In the genomic region with DNA sequence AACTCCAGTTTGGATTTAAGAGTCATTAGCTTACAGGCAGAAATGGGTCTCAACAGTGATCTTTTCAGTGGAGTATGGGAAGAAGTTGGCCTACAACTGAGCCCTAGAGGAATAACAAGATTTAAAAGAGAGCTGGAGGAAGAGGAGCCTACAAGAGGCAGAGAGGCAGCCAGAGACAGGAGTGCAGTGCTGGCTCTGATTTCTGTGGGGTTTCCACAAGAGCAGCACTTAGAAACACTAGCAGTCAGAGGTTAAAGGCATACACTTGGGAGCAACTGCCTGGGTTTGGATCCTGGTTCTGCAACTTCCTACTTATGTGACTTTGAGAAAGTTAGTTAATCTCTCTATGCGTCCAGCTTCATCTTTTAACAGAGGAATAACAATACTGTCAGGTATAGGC, we compare ENCODE assay signal across 18 cellular contexts. TPM values are rescaled to one million over a fixed set of nuclear protein-coding genes. Genes with fewer than 3 reads are reported as not detected.
DNase-seq lines count a peak whose midpoint lies in the region; ATAC-seq and TF ChIP-seq lines count a peak whose summit lies in the region.
"Had no signal": no experiment of that assay in that cellular context is flagged by ENCODE, and none has a peak within 500 bp of the region (broad histone marks: within the 10 kb centered on the region; RNA-seq: fewer than 3 reads in every experiment).

No MANE protein-coding gene starts in this region.

- H2AFZ ChIP-seq in OCI-LY7 (ENCODE audit: low read length) = no peak overlapping the region

- no peak overlapping the region for H3K4me3 Mint-ChIP-seq in endothelial cell (ENCODE audit: unreplicated experiment)
- H3K4me3 Mint-ChIP-seq in osteocyte (ENCODE audit: unreplicated experiment) = no peak overlapping the region
- H3K4me3 Mint-ChIP-seq in MCF 10A (ENCODE audit: unreplicated experiment) = no peak overlapping the region
- H3K4me3 Mint-ChIP-seq: CD4-positive, CD25-positive, alpha-beta regulatory T cell had no signal

- H3K27ac Mint-ChIP-seq in endothelial cell (ENCODE audit: unreplicated experiment) (peak overlapping the region; percentile 70), osteocyte (ENCODE audit: unreplicated experiment) (no peak overlapping the region), MCF 10A (ENCODE audit: low read depth, unreplicated experiment) (no peak overlapping the region)

- no peak for DNase-seq in A673 (ENCODE audit: low spot score)
- no peak for DNase-seq in OCI-LY7 (ENCODE audit: low spot score)
- DNase-seq in endothelial cell (ENCODE audit: low spot score) = no peak
- peak; percentile 51 for DNase-seq in osteocyte (ENCODE audit: extremely low spot score, unreplicated experiment)
- DNase-seq in MCF 10A (ENCODE audit: unreplicated experiment) = no peak
- DNase-seq in DMS79 (lab: John Stamatoyannopoulos, UW) = no peak
- DNase-seq: 8988T; ACHN; CD4-positive, CD25-positive, alpha-beta regulatory T cell; DMS79 treated with DMSO at 0.1 percent for 48 hours; EL; IMR-90 had no signal

- H3K4me2 ChIP-seq in OCI-LY7 (ENCODE audit: low read length) = no peak overlapping the region
- H3K4me2 ChIP-seq: BLaER1 treated with 17β-estradiol and CSF1 and Interleukin-3, amounts not matched to agents 10 nM and 100 nM had no signal

- no peaks in the 10 kb centered on the region for H3K9me3 ChIP-seq in A673 (ENCODE audit: low read depth, low read length, poor library complexity, severe bottlenecking)
- H3K9me3 ChIP-seq in OCI-LY7 (ENCODE audit: low read length) = no peaks in the 10 kb centered on the region
- H3K9me3 ChIP-seq: BLaER1 treated with 17β-estradiol and CSF1 and Interleukin-3, amounts not matched to agents 10 nM and 100 nM had no signal

- TF ChIP-seq CTCF in A673 (conservative IDR thresholded peaks at IDR 0.05; ENCODE audit: low read depth, low read length) (no peak), OCI-LY7 (conservative IDR thresholded peaks at IDR 0.05; ENCODE audit: low read length) (no peak), endothelial cell (IDR thresholded peaks at IDR 0.05; ENCODE audit: unreplicated experiment) (no peak), osteocyte (IDR thresholded peaks at IDR 0.05) (no peak), MCF 10A (IDR thresholded peaks at IDR 0.05; ENCODE audit: unreplicated experiment) (no peak)

- CTCF ChIA-PET in A673 (lab: Charles Lee) (no interaction called here), OCI-LY7 (lab: Charles Lee; ENCODE audit: unreplicated experiment) (no interaction called here), MCF 10A (lab: Yijun Ruan, JAX) (interaction anchor here (0.6 to 0.7 kb wide), 3 partner anchors 88 to 305 kb away, joined by 3 read pairs; a partner anchor contains a TSS)

- ATAC-seq in HG02798 (IDR thresholded peaks at IDR 0.05; ENCODE audit: poor library complexity, unreplicated experiment) (no peak), GM21825 (IDR thresholded peaks at IDR 0.05; ENCODE audit: unreplicated experiment) (no peak)
- ATAC-seq: HCT116 had no signal

- H3K4me1 ChIP-seq in A673 (ENCODE audit: insufficient read depth, low read length, poor library complexity, severe bottlenecking) (no peaks in the 10 kb centered on the region), OCI-LY7 (ENCODE audit: insufficient read depth, low read length, poor library complexity, severe bottlenecking) (peaks cover 36% of the 10 kb centered on the region)
- H3K4me1 ChIP-seq: BLaER1 treated with 17β-estradiol and CSF1 and Interleukin-3, amounts not matched to agents 10 nM and 100 nM had no signal

- no peaks in the 10 kb centered on the region for H3K27me3 ChIP-seq in A673 (replicated peaks; ENCODE audit: insufficient read depth, low read depth, low read length, poor library complexity)

- H3K4me1 Mint-ChIP-seq in endothelial cell (ENCODE audit: unreplicated experiment) (no peaks in the 10 kb centered on the region), osteocyte (ENCODE audit: unreplicated experiment) (no peaks in the 10 kb centered on the region), MCF 10A (ENCODE audit: insufficient read depth, unreplicated experiment) (no peaks in the 10 kb centered on the region)
- H3K4me1 Mint-ChIP-seq: CD4-positive, CD25-positive, alpha-beta regulatory T cell had no signal

- no peaks in the 10 kb centered on the region for H3K9me3 Mint-ChIP-seq in endothelial cell (ENCODE audit: unreplicated experiment)
- no peaks in the 10 kb centered on the region for H3K9me3 Mint-ChIP-seq in osteocyte (ENCODE audit: unreplicated experiment)
- H3K9me3 Mint-ChIP-seq in MCF 10A (ENCODE audit: unreplicated experiment) = no peaks in the 10 kb centered on the region
- H3K9me3 Mint-ChIP-seq: CD4-positive, CD25-positive, alpha-beta regulatory T cell had no signal

- H3K79me2 ChIP-seq in OCI-LY7 (ENCODE audit: insufficient read depth, low read depth, low read length) = no peaks in the 10 kb centered on the region

- H3K36me3 Mint-ChIP-seq in endothelial cell (ENCODE audit: low read depth, unreplicated experiment) (peaks cover 44% of the 10 kb centered on the region), osteocyte (ENCODE audit: unreplicated experiment) (peaks cover 29% of the 10 kb centered on the region), MCF 10A (ENCODE audit: insufficient read depth, unreplicated experiment) (peaks cover 39% of the 10 kb centered on the region)
- H3K36me3 Mint-ChIP-seq: CD4-positive, CD25-positive, alpha-beta regulatory T cell had no signal

- H3K4me3 ChIP-seq in A673 (ENCODE audit: low read depth, low read length, poor library complexity, severe bottlenecking) (no peak overlapping the region), OCI-LY7 (ENCODE audit: low read depth, low read length, poor library complexity, severe bottlenecking) (no peak overlapping the region)
- H3K4me3 ChIP-seq: BLaER1 treated with 17β-estradiol and CSF1 and Interleukin-3, amounts not matched to agents 10 nM and 100 nM had no signal

- POLR2A ChIA-PET in A673 (lab: Charles Lee; ENCODE audit: low non-redundant PET) (no interaction called here), OCI-LY7 (lab: Charles Lee) (interaction anchor here (0.6 to 0.7 kb wide), 2 partner anchors 117 to 180 kb away, joined by 4 to 5 read pairs; no protein-coding TSS in a partner anchor), MCF 10A (lab: Yijun Ruan, JAX) (no interaction called here)

- BruUV-seq in A673 (replicated peaks; lab: Mats Ljungman, UMichigan) (no TSS peak), OCI-LY7 (replicated peaks; lab: Mats Ljungman, UMichigan) (no TSS peak), MCF 10A (replicated peaks; lab: Mats Ljungman, UMichigan) (no TSS peak)

- peaks cover 13% of the 10 kb centered on the region for H3K27me3 Mint-ChIP-seq in endothelial cell (ENCODE audit: unreplicated experiment)
- H3K27me3 Mint-ChIP-seq in osteocyte (ENCODE audit: unreplicated experiment) = peaks cover 3% of the 10 kb centered on the region
- H3K27me3 Mint-ChIP-seq in MCF 10A (ENCODE audit: insufficient read depth, unreplicated experiment) = peaks cover 6% of the 10 kb centered on the region

- H4K20me1 ChIP-seq in OCI-LY7 (ENCODE audit: insufficient read depth, low read length) = no peaks in the 10 kb centered on the region

- H3K27ac ChIP-seq in A673 (ENCODE audit: low read depth, low read length, poor library complexity, severe bottlenecking) (peak overlapping the region; percentile 12), OCI-LY7 (ENCODE audit: low read depth, low read length, poor library complexity, severe bottlenecking) (peak overlapping the region; percentile 2)
- H3K27ac ChIP-seq: BLaER1 treated with 17β-estradiol and CSF1 and Interleukin-3, amounts not matched to agents 10 nM and 100 nM had no signal

- H3K9me2 ChIP-seq in OCI-LY7 (ENCODE audit: insufficient read depth, low read length) = no peaks in the 10 kb centered on the region

- H3K36me3 ChIP-seq in A673 (ENCODE audit: insufficient read depth, low read length, poor library complexity, severe bottlenecking) (no peaks in the 10 kb centered on the region), OCI-LY7 (ENCODE audit: insufficient read depth, low read length) (peaks cover 11% of the 10 kb centered on the region)
- H3K36me3 ChIP-seq: BLaER1 treated with 17β-estradiol and CSF1 and Interleukin-3, amounts not matched to agents 10 nM and 100 nM had no signal

- intact Hi-C loops in A673 (cut with micrococcal nuclease; ENCODE audit: unreplicated experiment) (no loop called here), OCI-LY7 (cut with micrococcal nuclease; ENCODE audit: unreplicated experiment) (no loop called here), MCF 10A (cut with micrococcal nuclease) (no loop called here)

RNA-seq across cellular contexts. Expression of a gene that starts 17.9 kb away (rescaled TPM):
- total RNA-seq in A673 (2021) = not detected in 2 replicates
- 1.8 and 3.9 TPM in 2 replicates for total RNA-seq in OCI-LY7 (2014; rRNA removed; shearing (Covaris generic))
- total RNA-seq in OCI-LY7 (2022) = 0.67 and 1.2 TPM in 2 replicates
- total RNA-seq in endothelial cell (ENCODE audit: unreplicated experiment) = not detected
- total RNA-seq in osteocyte = not detected in 2 replicates
- not detected in 2 replicates for total RNA-seq in MCF 10A (2022)
- total RNA-seq: CD4-positive, CD25-positive, alpha-beta regulatory T cell; H4; HT-29 had no signal
